ENCODE assay signal across 8 cellular contexts in the genomic region with DNA sequence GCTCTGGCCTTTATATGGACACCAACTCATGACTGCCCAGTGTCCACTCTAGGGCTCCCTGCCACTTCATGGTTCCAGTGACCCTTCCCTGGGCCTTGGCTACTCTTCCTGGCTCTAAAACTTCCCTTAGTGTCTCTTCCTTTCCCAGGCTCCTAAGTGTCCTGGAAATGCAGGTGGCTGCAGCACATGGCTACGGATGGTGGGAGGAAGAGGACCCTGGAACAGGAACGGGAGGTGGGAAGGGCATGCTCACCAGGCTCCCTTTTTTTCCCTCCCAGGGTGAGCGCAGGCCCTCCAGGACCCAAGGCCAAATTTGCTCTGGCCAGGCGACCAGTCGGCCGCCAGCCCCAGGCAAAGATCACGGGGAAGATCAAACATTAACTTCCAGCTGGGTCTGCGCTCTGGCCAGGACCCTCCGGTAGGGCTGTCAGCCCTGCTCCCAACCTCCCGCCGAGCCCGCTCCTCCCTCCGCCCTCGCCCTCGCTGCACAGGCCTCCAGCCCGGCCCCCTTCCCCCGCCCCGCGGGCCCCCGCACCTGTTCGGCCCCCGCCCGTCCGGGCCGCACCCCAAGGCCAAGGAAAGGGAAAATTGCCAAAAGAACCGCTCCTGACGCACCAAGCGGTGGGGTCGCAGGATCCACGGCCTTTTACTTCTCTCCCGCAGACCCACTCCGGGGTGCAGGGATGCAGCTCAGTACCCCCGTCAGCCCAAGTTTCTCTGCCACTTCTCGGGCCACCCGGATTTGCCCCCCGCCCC. TPM values are rescaled to one million over a fixed set of nuclear protein-coding genes. Genes with fewer than 3 reads are reported as not detected.
A peak's percentile ranks its signal among the peaks of the same experiment; 100 is the strongest.
DNase-seq lines count a peak whose midpoint lies in the region; ATAC-seq lines count a peak whose summit lies in the region.

No MANE protein-coding gene starts in this region.

- POLR2A ChIA-PET in activated naive CD8-positive, alpha-beta T cell treated with anti-CD3 and anti-CD28 coated beads, Interleukin-2, amount 10 ng/mL, durations not matched to agents 7 days and 5 days (lab: Charles Lee) = interaction anchor here (2.2 kb wide), 1 partner anchor 79 kb away, joined by 20 read pairs; a partner anchor contains a TSS

- peak overlapping the region; percentile 89 for H3K27ac Mint-ChIP-seq in activated naive CD8-positive, alpha-beta T cell treated with anti-CD3 and anti-CD28 coated beads, Interleukin-2, amount 10 ng/mL, durations not matched to agents 7 days and 5 days

- intact Hi-C loops in left colon (cut with DNase I, micrococcal nuclease) = no loop called here

- H3K4me1 Mint-ChIP-seq in activated naive CD8-positive, alpha-beta T cell treated with anti-CD3 and anti-CD28 coated beads, Interleukin-2, amount 10 ng/mL, durations not matched to agents 7 days and 5 days = peaks cover 30% of the 10 kb centered on the region

- peaks cover 11% of the 10 kb centered on the region for H3K27me3 Mint-ChIP-seq in activated naive CD8-positive, alpha-beta T cell treated with anti-CD3 and anti-CD28 coated beads, Interleukin-2, amount 10 ng/mL, durations not matched to agents 7 days and 5 days

- H3K9me3 Mint-ChIP-seq in activated naive CD8-positive, alpha-beta T cell treated with anti-CD3 and anti-CD28 coated beads, Interleukin-2, amount 10 ng/mL, durations not matched to agents 7 days and 5 days = no peaks in the 10 kb centered on the region

- peak overlapping the region; percentile 88 for H3K4me3 Mint-ChIP-seq in activated naive CD8-positive, alpha-beta T cell treated with anti-CD3 and anti-CD28 coated beads, Interleukin-2, amount 10 ng/mL, durations not matched to agents 7 days and 5 days

- H3K36me3 Mint-ChIP-seq in activated naive CD8-positive, alpha-beta T cell treated with anti-CD3 and anti-CD28 coated beads, Interleukin-2, amount 10 ng/mL, durations not matched to agents 7 days and 5 days = peaks cover 5% of the 10 kb centered on the region

- ATAC-seq in activated naive CD8-positive, alpha-beta T cell treated with anti-CD3 and anti-CD28 coated beads, Interleukin-2, amount 10 ng/mL, durations not matched to agents 7 days and 5 days (ENCODE audit: low read depth) = no peak
- ATAC-seq in left colon (peak; percentile 69), HG03175 (IDR thresholded peaks at IDR 0.05; ENCODE audit: unreplicated experiment) (no peak), HG03457 (IDR thresholded peaks at IDR 0.05; ENCODE audit: unreplicated experiment) (no peak)

- DNase-seq in HuH-7 (ENCODE audit: low spot score) (peak; percentile 84), left colon (peak; percentile 84 to 88), OCI-M1 (lab: John Stamatoyannopoulos, UW) (no peak), amniotic stem cell (lab: John Stamatoyannopoulos, UW) (no peak)
- peak; percentile 42 for DNase-seq in activated naive CD8-positive, alpha-beta T cell treated with anti-CD3 and anti-CD28 coated beads, Interleukin-2, amount 10 ng/mL, durations not matched to agents 7 days and 5 days
- DNase-seq in stimulated activated CD8-positive, alpha-beta memory T cell treated with anti-CD3 and anti-CD28 coated beads, Interleukin-4, amount 100 ng/mL, for 48 hours = peak; percentile 28

RNA-seq across cellular contexts. Expression of a gene that starts 1.0 kb away (rescaled TPM):
- total RNA-seq in activated naive CD8-positive, alpha-beta T cell treated with anti-CD3 and anti-CD28 coated beads, Interleukin-2, amount 10 ng/mL, durations not matched to agents 7 days and 5 days = 10 to 100 TPM; 20.4 to 22.6 TPM
- 100 to 1,000 TPM; 147 to 186 TPM for total RNA-seq in left colon

RNA-seq across cellular contexts. Expression of a gene that starts 54.0 kb away (rescaled TPM):
- 1 to 10 TPM; 8.1 to 8.2 TPM for total RNA-seq in activated naive CD8-positive, alpha-beta T cell treated with anti-CD3 and anti-CD28 coated beads, Interleukin-2, amount 10 ng/mL, durations not matched to agents 7 days and 5 days
- 10 to 100 TPM in 1 of 2 donors, 1 to 10 TPM in 1; 9.7 to 13.0 TPM for total RNA-seq in left colon

Comparison
In these comparisons a context has a peak if more than half of its experiments do, and no peak if none do; other contexts are left out.
1. DNase-seq: peak in HuH-7 (single experiment), activated naive CD8-positive, alpha-beta T cell treated with anti-CD3 and anti-CD28 coated beads, Interleukin-2, amount 10 ng/mL, durations not matched to agents 7 days and 5 days (single experiment), left colon (2 of 2) and stimulated activated CD8-positive, alpha-beta memory T cell treated with anti-CD3 and anti-CD28 coated beads, Interleukin-4, amount 100 ng/mL, for 48 hours (single experiment); none in OCI-M1 (single experiment) and amniotic stem cell (single experiment).
2. RNA of a gene that starts 1.0 kb away (total RNA-seq): 147 to 186 TPM in left colon; 20.4 to 22.6 TPM in activated naive CD8-positive, alpha-beta T cell treated with anti-CD3 and anti-CD28 coated beads, Interleukin-2, amount 10 ng/mL, durations not matched to agents 7 days and 5 days; every median in the first group is over 4 times any median in the second.